8 cellular contexts compared by ENCODE assay signal in the genomic region with DNA sequence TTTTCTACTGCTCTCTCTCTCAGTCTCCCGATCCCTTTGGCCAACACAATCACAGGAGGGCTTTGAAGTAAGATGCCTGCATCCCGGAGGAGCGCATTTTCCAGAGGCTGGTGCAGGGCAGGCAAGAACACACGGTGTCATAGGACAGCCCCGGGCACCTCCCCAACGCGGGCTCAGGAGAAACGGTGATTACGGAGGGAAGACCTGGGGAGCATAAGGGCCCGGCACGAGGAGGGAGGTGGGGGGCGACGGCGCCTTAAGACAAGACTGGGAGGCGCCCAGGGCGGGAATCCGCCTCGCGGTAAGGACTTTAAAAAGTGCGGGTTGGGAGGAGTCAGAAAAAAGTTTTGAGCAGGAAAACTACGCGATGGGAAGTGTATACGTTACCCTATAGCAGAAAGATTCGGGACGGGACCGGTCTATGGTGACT. TPM values are rescaled to one million over a fixed set of nuclear protein-coding genes. Genes with fewer than 3 reads are reported as not detected.
A peak's percentile ranks its signal among the peaks of the same experiment; 100 is the strongest.
DNase-seq lines count a peak whose midpoint lies in the region; ATAC-seq and TF ChIP-seq lines count a peak whose summit lies in the region.

No MANE protein-coding gene starts in this region.

- TF ChIP-seq EP300 in neural cell (conservative IDR thresholded peaks at IDR 0.05; ENCODE audit: poor library complexity, severe bottlenecking) = no peak

- peak overlapping the region; percentile 86 for H3K4me2 ChIP-seq in BLaER1
- H3K4me2 ChIP-seq in neural cell (ENCODE audit: low read length) = peak overlapping the region; percentile 25

- H3K4me3 ChIP-seq in BLaER1 (peak overlapping the region; percentile 84), esophagus squamous epithelium (peak overlapping the region; percentile 71 to 76 (median 76)), neural cell (ENCODE audit: low read length) (peak overlapping the region; percentile 72)

- TF ChIP-seq CTCF in esophagus squamous epithelium (IDR thresholded peaks at IDR 0.05) (no peak), neural cell (IDR thresholded peaks at IDR 0.05; ENCODE audit: poor library complexity, severe bottlenecking) (no peak)

- H3K9me2 ChIP-seq in neural cell (ENCODE audit: insufficient read depth, low read length) = no peaks in the 10 kb centered on the region

- H4K20me1 ChIP-seq in BLaER1 (no peaks in the 10 kb centered on the region), neural cell (ENCODE audit: insufficient read depth) (no peaks in the 10 kb centered on the region)

- DNase-seq in activated CD4-positive, CD25-positive, alpha-beta regulatory T cell treated with anti-CD3 and anti-CD28 coated beads, Interleukin-2, amount 50 U/mL, for 72 hours = peak; percentile 31
- DNase-seq in esophagus squamous epithelium (lab: John Stamatoyannopoulos, UW) (no peak), SKM-1 (lab: John Stamatoyannopoulos, UW; ENCODE audit: unreplicated experiment) (no peak), HPDE6-E6E7 (ENCODE audit: extremely low spot score) (no peak)

- H3K36me3 ChIP-seq in BLaER1 = peaks cover 16% of the 10 kb centered on the region
- H3K36me3 ChIP-seq in esophagus squamous epithelium = peaks cover 0 to 9% (median 0%) of the 10 kb centered on the region in 3 donors
- no peaks in the 10 kb centered on the region for H3K36me3 ChIP-seq in neural cell (ENCODE audit: insufficient read depth, low read length)

- no peak overlapping the region for H2AFZ ChIP-seq in neural cell (ENCODE audit: low read depth, low read length)

- peak overlapping the region; percentile 90 for H3K27ac ChIP-seq in BLaER1
- H3K27ac ChIP-seq in esophagus squamous epithelium = peak overlapping the region; percentile 85 to 90 (median 87)
- no peak overlapping the region for H3K27ac ChIP-seq in neural cell (ENCODE audit: low read length)

- peak; percentile 31 for ATAC-seq in GM19023 (IDR thresholded peaks at IDR 0.05; ENCODE audit: unreplicated experiment)
- ATAC-seq in HG03521 (IDR thresholded peaks at IDR 0.05; ENCODE audit: unreplicated experiment) = peak; percentile 17

- TF ChIP-seq POLR2A in esophagus squamous epithelium (IDR thresholded peaks at IDR 0.05) = no peak

- H3K9ac ChIP-seq in BLaER1 (peak overlapping the region; percentile 92), neural cell (ENCODE audit: low read length) (no peak overlapping the region)

- intact Hi-C loops in esophagus squamous epithelium (cut with DNase I) = no loop called here

- H3K9me3 ChIP-seq in BLaER1 = peaks cover 10% of the 10 kb centered on the region
- H3K9me3 ChIP-seq in esophagus squamous epithelium = peaks cover 0 to 18% (median 11%) of the 10 kb centered on the region in 3 donors
- no peaks in the 10 kb centered on the region for H3K9me3 ChIP-seq in neural cell (ENCODE audit: low read length)

- no peak for TF ChIP-seq RAD21 in neural cell (conservative IDR thresholded peaks at IDR 0.05)

- H3K4me1 ChIP-seq in BLaER1 (peaks cover 27% of the 10 kb centered on the region), esophagus squamous epithelium (peaks cover 4 to 73% (median 10%) of the 10 kb centered on the region in 3 donors)

- 0 to 1% methylated on average over 16 to 21 of the region's 26 CpGs for WGBS in esophagus squamous epithelium, 2 donors

- no peaks in the 10 kb centered on the region for H3K79me2 ChIP-seq in neural cell (replicated peaks; ENCODE audit: insufficient read depth, low read length)

- H3F3A ChIP-seq in neural cell (ENCODE audit: insufficient read depth, low read length, poor library complexity, severe bottlenecking) = no peaks in the 10 kb centered on the region

- H3K27me3 ChIP-seq in BLaER1 = no peaks in the 10 kb centered on the region
- H3K27me3 ChIP-seq in esophagus squamous epithelium = no peaks in the 10 kb centered on the region
- no peaks in the 10 kb centered on the region for H3K27me3 ChIP-seq in neural cell (ENCODE audit: insufficient read depth, low read depth, low read length)

TF ChIP-seq in neural cell, 6 proteins besides CTCF, POLR2A, EP300 and RAD21:
- TF ChIP-seq, protein P1, sequence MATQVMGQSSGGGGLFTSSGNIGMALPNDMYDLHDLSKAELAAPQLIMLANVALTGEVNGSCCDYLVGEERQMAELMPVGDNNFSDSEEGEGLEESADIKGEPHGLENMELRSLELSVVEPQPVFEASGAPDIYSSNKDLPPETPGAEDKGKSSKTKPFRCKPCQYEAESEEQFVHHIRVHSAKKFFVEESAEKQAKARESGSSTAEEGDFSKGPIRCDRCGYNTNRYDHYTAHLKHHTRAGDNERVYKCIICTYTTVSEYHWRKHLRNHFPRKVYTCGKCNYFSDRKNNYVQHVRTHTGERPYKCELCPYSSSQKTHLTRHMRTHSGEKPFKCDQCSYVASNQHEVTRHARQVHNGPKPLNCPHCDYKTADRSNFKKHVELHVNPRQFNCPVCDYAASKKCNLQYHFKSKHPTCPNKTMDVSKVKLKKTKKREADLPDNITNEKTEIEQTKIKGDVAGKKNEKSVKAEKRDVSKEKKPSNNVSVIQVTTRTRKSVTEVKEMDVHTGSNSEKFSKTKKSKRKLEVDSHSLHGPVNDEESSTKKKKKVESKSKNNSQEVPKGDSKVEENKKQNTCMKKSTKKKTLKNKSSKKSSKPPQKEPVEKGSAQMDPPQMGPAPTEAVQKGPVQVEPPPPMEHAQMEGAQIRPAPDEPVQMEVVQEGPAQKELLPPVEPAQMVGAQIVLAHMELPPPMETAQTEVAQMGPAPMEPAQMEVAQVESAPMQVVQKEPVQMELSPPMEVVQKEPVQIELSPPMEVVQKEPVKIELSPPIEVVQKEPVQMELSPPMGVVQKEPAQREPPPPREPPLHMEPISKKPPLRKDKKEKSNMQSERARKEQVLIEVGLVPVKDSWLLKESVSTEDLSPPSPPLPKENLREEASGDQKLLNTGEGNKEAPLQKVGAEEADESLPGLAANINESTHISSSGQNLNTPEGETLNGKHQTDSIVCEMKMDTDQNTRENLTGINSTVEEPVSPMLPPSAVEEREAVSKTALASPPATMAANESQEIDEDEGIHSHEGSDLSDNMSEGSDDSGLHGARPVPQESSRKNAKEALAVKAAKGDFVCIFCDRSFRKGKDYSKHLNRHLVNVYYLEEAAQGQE (IDR thresholded peaks at IDR 0.05; ENCODE audit: borderline replicate concordance) = no peak
- TF ChIP-seq TAF1 (IDR thresholded peaks at IDR 0.05; ENCODE audit: low read depth) (no peak), POLR2AphosphoS5 (IDR thresholded peaks at IDR 0.05) (no peak), SMC3 (conservative IDR thresholded peaks at IDR 0.05; ENCODE audit: poor library complexity) (no peak), EZH2 (IDR thresholded peaks at IDR 0.05; ENCODE audit: borderline replicate concordance, insufficient read depth, low read length, poor library complexity, severe bottlenecking) (no peak), MXI1 (conservative IDR thresholded peaks at IDR 0.05; ENCODE audit: poor library complexity, severe bottlenecking) (no peak)

RNA-seq across cellular contexts. Expression of a gene that starts 18.7 kb away (rescaled TPM):
- total RNA-seq in esophagus squamous epithelium = 1 to 10 TPM; 1.8 to 6.3 (median 4.1) TPM
- polyA plus RNA-seq in neural cell = 0.26 and 0.34 TPM in 2 replicates
- polyA minus RNA-seq in neural cell = 1.2 TPM in 2 replicates

RNA-seq across cellular contexts. Expression of a gene that starts 20.7 kb away (rescaled TPM):
- 1 to 10 TPM in 3 of 4 donors, under 1 TPM in 1; 0.91 to 7.8 (median 6.2) TPM for total RNA-seq in esophagus squamous epithelium
- 0.10 and 1.5 TPM in 2 replicates for polyA plus RNA-seq in neural cell
- 3.2 and 4.6 TPM in 2 replicates for polyA minus RNA-seq in neural cell

RNA-seq across cellular contexts. Expression of a gene that starts 44.5 kb away (rescaled TPM):
- total RNA-seq in esophagus squamous epithelium = 10 to 100 TPM in 1 of 4 donors, 1 to 10 TPM in 3; 2.3 to 10.5 (median 5.5) TPM
- 35.7 and 53.5 TPM in 2 replicates for polyA plus RNA-seq in neural cell
- polyA minus RNA-seq in neural cell = 39.9 and 47.2 TPM in 2 replicates
